ENCODE assay signal across 9 cellular contexts in the genomic region with DNA sequence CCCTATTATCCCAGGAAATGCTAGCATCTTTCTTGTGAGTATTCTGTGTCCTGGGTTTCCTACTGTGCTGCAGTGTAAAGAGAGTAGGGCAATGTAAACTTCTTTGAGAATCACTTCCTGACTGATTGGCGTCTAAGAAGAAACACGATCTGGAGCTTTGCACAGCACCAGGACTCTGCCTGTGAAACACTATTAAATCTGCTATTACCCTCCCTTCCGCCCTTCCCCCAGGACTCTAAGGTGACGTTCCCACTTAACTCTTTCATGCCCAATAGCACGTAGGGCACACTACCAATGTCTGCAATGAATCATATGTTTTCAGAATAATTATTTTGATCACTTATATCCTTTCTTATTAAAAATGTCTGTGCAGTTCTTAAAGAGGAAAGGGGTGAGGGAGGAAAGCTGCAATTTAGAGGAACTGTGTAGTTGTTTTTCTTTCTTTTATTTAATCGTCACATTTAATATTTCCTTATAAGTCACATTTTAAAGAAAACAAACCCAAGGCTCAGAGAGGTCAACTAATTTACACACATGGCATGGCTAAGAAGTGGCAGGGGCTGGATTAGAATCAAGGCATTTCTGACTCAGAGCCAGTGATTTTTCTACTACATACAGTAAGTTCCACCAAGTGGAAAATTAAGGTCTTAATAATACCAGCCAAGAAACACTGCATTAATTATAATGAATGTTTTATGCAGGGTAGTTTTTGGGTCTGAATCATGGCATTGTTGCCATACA.
DNase-seq lines count a peak whose midpoint lies in the region; ATAC-seq and TF ChIP-seq lines count a peak whose summit lies in the region.
"Had no signal": no experiment of that assay in that cellular context is flagged by ENCODE, and none has a peak within 500 bp of the region (broad histone marks: within the 10 kb centered on the region; RNA-seq: fewer than 3 reads in every experiment).

No MANE protein-coding gene starts in this region.

- peak overlapping the region; percentile 31; the same call in 1 of the 2 replicates for H3K9ac ChIP-seq in SK-N-SH

- peaks cover 28% of the 10 kb centered on the region for H3F3A ChIP-seq in SK-N-SH (replicated peaks; ENCODE audit: insufficient read depth)

- POLR2A ChIA-PET in SK-N-SH (lab: Yijun Ruan, JAX) = interaction anchor here (1.0 kb wide), 1 partner anchor 9 kb away, joined by 3 read pairs; no protein-coding TSS in a partner anchor

- peak; percentile 36; the same call in 1 of the 2 replicates for TF ChIP-seq RAD21 in Ishikawa (IDR thresholded peaks at IDR 0.05; ENCODE audit: low read depth)
- TF ChIP-seq RAD21 in SK-N-SH (IDR thresholded peaks at IDR 0.05; ENCODE audit: low read length) = no peak

- TF ChIP-seq CTCF in SK-N-SH (IDR thresholded peaks at IDR 0.05) (no peak), ovary (IDR thresholded peaks at IDR 0.05) (no peak)

- no peak for TF ChIP-seq POLR2A in ovary (IDR thresholded peaks at IDR 0.05)

- no peaks in the 10 kb centered on the region for H4K20me1 ChIP-seq in SK-N-SH (ENCODE audit: insufficient read depth)

- peak overlapping the region; percentile 61; the same call in 1 of the 2 replicates for H2AFZ ChIP-seq in SK-N-SH (ENCODE audit: low read depth)

- H3K36me3 ChIP-seq in SK-N-SH (replicated peaks in 1 of 2; ENCODE audit: control insufficient read depth in 1 of 2, insufficient read depth in 2 of 2, low read length in 1 of 2) (no peaks in the 10 kb centered on the region), ovary (no peaks in the 10 kb centered on the region)

- H3K27me3 Mint-ChIP-seq in natural killer cell treated with Interleukin-12 subunit alpha and Interleukin-12 subunit beta and Interleukin-15 and Interleukin-18, amount 100 ng/mL, for 72 hours = peaks cover 3 to 9% of the 10 kb centered on the region in 2 donors

- H3K9me3 Mint-ChIP-seq in natural killer cell treated with Interleukin-12 subunit alpha and Interleukin-12 subunit beta and Interleukin-15 and Interleukin-18, amount 100 ng/mL, for 72 hours = no peaks in the 10 kb centered on the region
- H3K9me3 Mint-ChIP-seq: naive thymus-derived CD8-positive, alpha-beta T cell had no signal

- CTCF ChIA-PET in SK-N-SH (lab: Yijun Ruan, JAX) = no interaction called here

- H3K27me3 ChIP-seq in SK-N-SH (ENCODE audit: insufficient read depth) (no peaks in the 10 kb centered on the region), ovary (no peaks in the 10 kb centered on the region)

- peak; percentile 42 to 75 for ATAC-seq in left cardiac atrium
- no peak for ATAC-seq in natural killer cell treated with Interleukin-12 subunit alpha and Interleukin-12 subunit beta and Interleukin-15 and Interleukin-18, amount 100 ng/mL, for 72 hours
- ATAC-seq in HG02938 (IDR thresholded peaks at IDR 0.05; ENCODE audit: unreplicated experiment) = no peak

- H3K4me3 ChIP-seq in SK-N-SH (ENCODE audit: low read depth in 2 of 2, low read length in 1 of 2) (no peak overlapping the region), ovary (no peak overlapping the region)

- peak overlapping the region; percentile 44; the same call in 1 of the 2 replicates for H3K4me2 ChIP-seq in SK-N-SH

- no peak overlapping the region for H3K27ac Mint-ChIP-seq in natural killer cell treated with Interleukin-12 subunit alpha and Interleukin-12 subunit beta and Interleukin-15 and Interleukin-18, amount 100 ng/mL, for 72 hours

- H3K9me2 ChIP-seq in SK-N-SH = no peaks in the 10 kb centered on the region

- H3K27ac ChIP-seq in SK-N-SH (ENCODE audit: low read depth in 2 of 2, low read length in 1 of 2) = peak overlapping the region; percentile 71 to 85
- peak overlapping the region in 1 of 2 donors; percentile 6 for H3K27ac ChIP-seq in ovary

- no peaks in the 10 kb centered on the region for H3K4me1 Mint-ChIP-seq in natural killer cell treated with Interleukin-12 subunit alpha and Interleukin-12 subunit beta and Interleukin-15 and Interleukin-18, amount 100 ng/mL, for 72 hours (ENCODE audit: low read depth in 2 of 2)

- TF ChIP-seq EP300 in Ishikawa (IDR thresholded peaks at IDR 0.05; ENCODE audit: borderline replicate concordance) (peak; percentile 90), SK-N-SH (IDR thresholded peaks at IDR 0.05; ENCODE audit: borderline replicate concordance in 1 of 2, low read depth in 1 of 2, low read length in 1 of 2) (no peak), ovary (IDR thresholded peaks at IDR 0.05) (no peak)

- H3K9me3 ChIP-seq in SK-N-SH = no peaks in the 10 kb centered on the region
- no peaks in the 10 kb centered on the region for H3K9me3 ChIP-seq in ovary

- no peak overlapping the region for H3K4me3 Mint-ChIP-seq in natural killer cell treated with Interleukin-12 subunit alpha and Interleukin-12 subunit beta and Interleukin-15 and Interleukin-18, amount 100 ng/mL, for 72 hours
- H3K4me3 Mint-ChIP-seq: naive thymus-derived CD8-positive, alpha-beta T cell had no signal

- intact Hi-C loops in left cardiac atrium (cut with DNase I) (no loop called here), ovary (cut with DNase I) (no loop called here)

- H3K4me1 ChIP-seq in SK-N-SH (ENCODE audit: control insufficient read depth in 1 of 2, insufficient read depth in 2 of 2, low read depth in 1 of 2, low read length in 1 of 2) (peaks cover 15 to 31% of the 10 kb centered on the region in 2 experiments), ovary (ENCODE audit: insufficient read depth) (peaks cover 12% of the 10 kb centered on the region)

- no peaks in the 10 kb centered on the region for H3K79me2 ChIP-seq in SK-N-SH (ENCODE audit: insufficient read depth)

- DNase-seq in SK-N-SH (no peak), left cardiac atrium (no peak), smooth muscle cell of the brain vasculature (ENCODE audit: low read depth, low spot score) (peak; percentile 79), ovary (no peak)
- DNase-seq in natural killer cell treated with Interleukin-12 subunit alpha and Interleukin-12 subunit beta and Interleukin-15 and Interleukin-18, amount 100 ng/mL, for 72 hours (ENCODE audit: low spot score) = no peak
- DNase-seq in stimulated activated CD4-positive, alpha-beta T cell treated with anti-CD3 and anti-CD28 coated beads, Interleukin-15, amount 100 ng/mL, for 24 hours = no peak

- no peaks in the 10 kb centered on the region for H3K36me3 Mint-ChIP-seq in natural killer cell treated with Interleukin-12 subunit alpha and Interleukin-12 subunit beta and Interleukin-15 and Interleukin-18, amount 100 ng/mL, for 72 hours
- H3K36me3 Mint-ChIP-seq: naive thymus-derived CD8-positive, alpha-beta T cell had no signal

- 3% methylated on average over 6 of the region's 6 CpGs for WGBS in SK-N-SH (ENCODE audit: low lambda C conversion rate)
- 4 to 9% (median 6%) methylated on average over 6 of the region's 6 CpGs for WGBS in ovary, 3 donors

TF ChIP-seq in Ishikawa, 13 proteins besides CTCF, POLR2A, EP300 and RAD21 (continues in another document):
- TF ChIP-seq TCF12 (IDR thresholded peaks at IDR 0.05; ENCODE audit: low read depth) = peak; percentile 84
- no peak; the same call in 1 of the 2 replicates for TF ChIP-seq CREB1 (IDR thresholded peaks at IDR 0.05; ENCODE audit: low read depth)
- no peak for TF ChIP-seq EGR1 (IDR thresholded peaks at IDR 0.05)
- TF ChIP-seq TAF1 (IDR thresholded peaks at IDR 0.05; ENCODE audit: low read depth) = no peak
- TF ChIP-seq NFIC (IDR thresholded peaks at IDR 0.05) = peak; percentile 76
- TF ChIP-seq, protein P1, sequence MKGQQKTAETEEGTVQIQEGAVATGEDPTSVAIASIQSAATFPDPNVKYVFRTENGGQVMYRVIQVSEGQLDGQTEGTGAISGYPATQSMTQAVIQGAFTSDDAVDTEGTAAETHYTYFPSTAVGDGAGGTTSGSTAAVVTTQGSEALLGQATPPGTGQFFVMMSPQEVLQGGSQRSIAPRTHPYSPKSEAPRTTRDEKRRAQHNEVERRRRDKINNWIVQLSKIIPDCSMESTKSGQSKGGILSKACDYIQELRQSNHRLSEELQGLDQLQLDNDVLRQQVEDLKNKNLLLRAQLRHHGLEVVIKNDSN (IDR thresholded peaks at IDR 0.05) = no peak
- no peak for TF ChIP-seq YY1 (IDR thresholded peaks at IDR 0.05; ENCODE audit: low read depth)

TF ChIP-seq in SK-N-SH, 30 proteins besides CTCF, POLR2A, EP300 and RAD21 (continues in another document):
- no peak for TF ChIP-seq RCOR1 (IDR thresholded peaks at IDR 0.05; ENCODE audit: low read length)
- no peak for TF ChIP-seq GATA2 (CRISPR knock-in tag; IDR thresholded peaks at IDR 0.05)
- no peak for TF ChIP-seq RFX5 (IDR thresholded peaks at IDR 0.05; ENCODE audit: low read length)
- TF ChIP-seq MXI1 (IDR thresholded peaks at IDR 0.05; ENCODE audit: low read depth, low read length) = no peak
- TF ChIP-seq RXRA (IDR thresholded peaks at IDR 0.05; ENCODE audit: borderline replicate concordance, low read depth) = no peak
- peak; percentile 67 for TF ChIP-seq CHD2 (IDR thresholded peaks at IDR 0.05; ENCODE audit: low read length, partially characterized antibody)
- TF ChIP-seq, protein P1 (IDR thresholded peaks at IDR 0.05; ENCODE audit: borderline replicate concordance, low read depth) = no peak
- no peak for TF ChIP-seq EZH2phosphoT487 (IDR thresholded peaks at IDR 0.05; ENCODE audit: borderline replicate concordance, low read depth)
- no peak for TF ChIP-seq FOXM1 (IDR thresholded peaks at IDR 0.05; ENCODE audit: low read depth)

Comparison
In these comparisons a context has a peak if more than half of its experiments do, and no peak if none do; other contexts are left out.
1. ATAC-seq: peak in left cardiac atrium (2 of 2); none in natural killer cell treated with Interleukin-12 subunit alpha and Interleukin-12 subunit beta and Interleukin-15 and Interleukin-18, amount 100 ng/mL, for 72 hours (0 of 2) and HG02938 (single experiment).